ENCODE assay signal across 8 cellular contexts in genomic region chr10:110918269-110918632, GRCh38. TPM values are rescaled to one million over a fixed set of nuclear protein-coding genes. Genes with fewer than 3 reads are reported as not detected.
DNase-seq lines count a peak whose midpoint lies in the region; ATAC-seq and TF ChIP-seq lines count a peak whose summit lies in the region.

No MANE protein-coding gene starts in this region.

- DNase-seq in CMK (ENCODE audit: low read depth) (peak; percentile 75), mesendoderm (peak; percentile 98), NCI-H128 (lab: John Stamatoyannopoulos, UW; ENCODE audit: unreplicated experiment) (no peak)
- DNase-seq in effector memory CD8-positive, alpha-beta T cell = no peak

- H2AK5ac ChIP-seq in mesendoderm (ENCODE audit: low read length) = no peak overlapping the region

- peak overlapping the region; percentile 99 to 100 for H3K27ac Mint-ChIP-seq in effector memory CD8-positive, alpha-beta T cell
- peak overlapping the region; percentile 92 for H3K27ac Mint-ChIP-seq in stimulated activated memory B cell treated with anti-CD40 and anti-IgM and Interleukin-4, amounts not matched to agents 10 μg/mL and 1 μg/mL and 100 μg/mL, for 72 hours

- H3K9me3 Mint-ChIP-seq in effector memory CD8-positive, alpha-beta T cell = no peaks in the 10 kb centered on the region
- no peaks in the 10 kb centered on the region for H3K9me3 Mint-ChIP-seq in stimulated activated memory B cell treated with anti-CD40 and anti-IgM and Interleukin-4, amounts not matched to agents 10 μg/mL and 1 μg/mL and 100 μg/mL, for 72 hours

- H3K18ac ChIP-seq in mesendoderm (ENCODE audit: low read length) = peak overlapping the region; percentile 32

- H2BK120ac ChIP-seq in mesendoderm (ENCODE audit: low read depth, low read length) = no peak overlapping the region

- peak overlapping the region; percentile 83 for H3K9ac ChIP-seq in KMS-11
- peak overlapping the region; percentile 83 for H3K9ac ChIP-seq in mesendoderm (ENCODE audit: low read length)

- no peak for TF ChIP-seq CTCF in KMS-11 (conservative IDR thresholded peaks at IDR 0.05; ENCODE audit: low read depth, low read length)
- 0 out of 2 replicates have a peak, but pooled peaks have one; percentile 9 for TF ChIP-seq CTCF in VCaP (conservative IDR thresholded peaks at IDR 0.05)

- ATAC-seq in effector memory CD8-positive, alpha-beta T cell (replicated peaks) = no peak
- no peak for ATAC-seq in stimulated activated memory B cell treated with anti-CD40 and anti-IgM and Interleukin-4, amounts not matched to agents 10 μg/mL and 1 μg/mL and 100 μg/mL, for 72 hours
- ATAC-seq in activated CD4-positive, CD25-positive, alpha-beta regulatory T cell treated with anti-CD3 and anti-CD28 coated beads, Interleukin-2, amount 50 U/mL, for 24 hours = no peak

- H3K36me3 ChIP-seq in KMS-11 (ENCODE audit: insufficient read depth) (no peaks in the 10 kb centered on the region), mesendoderm (ENCODE audit: control insufficient read depth, insufficient read depth, low read length) (no peaks in the 10 kb centered on the region)

- H3K4me1 Mint-ChIP-seq in effector memory CD8-positive, alpha-beta T cell (ENCODE audit: low read depth in 2 of 2) = peaks cover 23 to 38% of the 10 kb centered on the region in 2 donors
- peaks cover 27% of the 10 kb centered on the region for H3K4me1 Mint-ChIP-seq in stimulated activated memory B cell treated with anti-CD40 and anti-IgM and Interleukin-4, amounts not matched to agents 10 μg/mL and 1 μg/mL and 100 μg/mL, for 72 hours

- H2AFZ ChIP-seq in KMS-11 (ENCODE audit: low read depth) = peak overlapping the region; percentile 91; the same call in 1 of the 2 replicates

- H3K4me1 ChIP-seq in KMS-11 (ENCODE audit: low read depth, poor library complexity, severe bottlenecking) (peaks cover 44% of the 10 kb centered on the region), mesendoderm (ENCODE audit: control insufficient read depth, low read depth, low read length) (peaks cover 5% of the 10 kb centered on the region)

- no CpG with 5 or more reads among the region's 13 CpGs for WGBS in mesendoderm (ENCODE audit: extremely low coverage, insufficient coverage, low lambda C conversion rate)

- peak overlapping the region; percentile 98 for H3K4me2 ChIP-seq in KMS-11
- H3K4me2 ChIP-seq in mesendoderm (ENCODE audit: low read length) = peak overlapping the region; percentile 93

- no peak overlapping the region for H4K5ac ChIP-seq in mesendoderm (ENCODE audit: low read length)

- H3K27ac ChIP-seq in KMS-11 (peak overlapping the region; percentile 90), VCaP (peak overlapping the region; percentile 94), mesendoderm (ENCODE audit: low read depth, low read length) (peak overlapping the region; percentile 39)

- H3K79me2 ChIP-seq in KMS-11 (ENCODE audit: insufficient read depth, low read depth) = peaks cover 41% of the 10 kb centered on the region
- H3K79me2 ChIP-seq in mesendoderm (ENCODE audit: control insufficient read depth, insufficient read depth, low read length) = peaks cover 15% of the 10 kb centered on the region

- no peaks in the 10 kb centered on the region for H3K27me3 Mint-ChIP-seq in effector memory CD8-positive, alpha-beta T cell
- no peaks in the 10 kb centered on the region for H3K27me3 Mint-ChIP-seq in stimulated activated memory B cell treated with anti-CD40 and anti-IgM and Interleukin-4, amounts not matched to agents 10 μg/mL and 1 μg/mL and 100 μg/mL, for 72 hours

- H3K36me3 Mint-ChIP-seq in effector memory CD8-positive, alpha-beta T cell (ENCODE audit: insufficient read depth) = peaks cover 36% of the 10 kb centered on the region
- H3K36me3 Mint-ChIP-seq in stimulated activated memory B cell treated with anti-CD40 and anti-IgM and Interleukin-4, amounts not matched to agents 10 μg/mL and 1 μg/mL and 100 μg/mL, for 72 hours = no peaks in the 10 kb centered on the region

- H3K79me1 ChIP-seq in mesendoderm (ENCODE audit: low read length) = no peaks in the 10 kb centered on the region

- H3K4me3 ChIP-seq in KMS-11 (IDR thresholded peaks at IDR 0.05; ENCODE audit: insufficient read depth, low read depth, low read length) = peak overlapping the region; percentile 57
- H3K4me3 ChIP-seq in mesendoderm (ENCODE audit: low read length) = peak overlapping the region; percentile 57

- H2BK5ac ChIP-seq in mesendoderm (ENCODE audit: low read length) = no peak overlapping the region

- peak overlapping the region; percentile 86 to 99 for H3K4me3 Mint-ChIP-seq in effector memory CD8-positive, alpha-beta T cell
- peak overlapping the region; percentile 100 for H3K4me3 Mint-ChIP-seq in stimulated activated memory B cell treated with anti-CD40 and anti-IgM and Interleukin-4, amounts not matched to agents 10 μg/mL and 1 μg/mL and 100 μg/mL, for 72 hours

- no peak overlapping the region for H4K8ac ChIP-seq in mesendoderm (ENCODE audit: low read depth, low read length)

- H3K23ac ChIP-seq in mesendoderm (ENCODE audit: low read length) = no peak overlapping the region

- H4K20me1 ChIP-seq in KMS-11 (ENCODE audit: insufficient read depth) = 0 out of 2 replicates have a peak, but pooled peaks cover 4% of the 10 kb centered on the region

- H3K27me3 ChIP-seq in KMS-11 (ENCODE audit: insufficient read depth, low read depth) (no peaks in the 10 kb centered on the region), mesendoderm (ENCODE audit: insufficient read depth, low read length, poor library complexity) (no peaks in the 10 kb centered on the region)

- H3K4ac ChIP-seq in mesendoderm (ENCODE audit: low read depth, low read length) = peak overlapping the region; percentile 71

- no peak overlapping the region for H2BK15ac ChIP-seq in mesendoderm (replicated peaks; ENCODE audit: low read depth)

- H3K56ac ChIP-seq in mesendoderm (ENCODE audit: low read length) = peak overlapping the region; percentile 95

RNA-seq across cellular contexts. Expression of gene BBIP1, which starts 0.7 kb away (rescaled TPM):
- polyA plus RNA-seq in mesendoderm (2013, experiment 1 of 2) = 22.2 TPM
- 22.0 TPM for polyA plus RNA-seq in mesendoderm (2013, experiment 2 of 2)

RNA-seq across cellular contexts. Expression of gene SHOC2, which starts 1.2 kb away (rescaled TPM):
- 23.7 TPM for polyA plus RNA-seq in mesendoderm (2013, experiment 1 of 2)
- 22.6 TPM for polyA plus RNA-seq in mesendoderm (2013, experiment 2 of 2)

RNA-seq across cellular contexts. Expression of gene PDCD4, which starts 46.5 kb away (rescaled TPM):
- 9.4 TPM for polyA plus RNA-seq in mesendoderm (2013, experiment 1 of 2)
- 9.1 TPM for polyA plus RNA-seq in mesendoderm (2013, experiment 2 of 2)

Comparison
In these comparisons a context has a peak if more than half of its experiments do, and no peak if none do; other contexts are left out.
1. DNase-seq: peak in CMK (single experiment) and mesendoderm (single experiment); none in effector memory CD8-positive, alpha-beta T cell (0 of 3) and NCI-H128 (single experiment).
2. H3K27ac ChIP-seq: peak in every context shown above with its lines; median percentile 94 in VCaP; 90 in KMS-11; 39 in mesendoderm.